Comparison of ENCODE assay signal across 23 cellular contexts in genomic region chr14:44353805-44354204, GRCh38.
"Had no signal": no experiment of that assay in that cellular context is flagged by ENCODE, and none has a peak within 500 bp of the region (broad histone marks: within the 10 kb centered on the region; RNA-seq: fewer than 3 reads in every experiment).

No MANE protein-coding gene starts in this region.

- H3K4me3 ChIP-seq: colonic mucosa, esophagus squamous epithelium, gastroesophageal sphincter, heart left ventricle, hepatocyte, left lung, lower lobe of right lung, mucosa of descending colon had no signal

- H3K27ac ChIP-seq: colonic mucosa, epithelial cell of prostate, esophagus squamous epithelium, foreskin keratinocyte, gastroesophageal sphincter, heart left ventricle, hepatocyte, left lung, lower lobe of right lung had no signal

- H3K4me1 ChIP-seq: colonic mucosa, esophagus squamous epithelium, foreskin keratinocyte, gastroesophageal sphincter, heart left ventricle, left lung, lower lobe of right lung had no signal

- ATAC-seq: effector memory CD8-positive, alpha-beta T cell; esophagus mucosa; foreskin keratinocyte; gastroesophageal sphincter; heart left ventricle; left cardiac atrium; left lung; left ventricle myocardium superior; lower lobe of right lung; mucosa of descending colon; naive thymus-derived CD8-positive, alpha-beta T cell had no signal

- H3K79me2 ChIP-seq: hepatocyte had no signal

- H2AFZ ChIP-seq: hepatocyte had no signal

- H3K4me2 ChIP-seq: hepatocyte had no signal

- H3K27me3 ChIP-seq: colonic mucosa, esophagus squamous epithelium, foreskin keratinocyte, gastroesophageal sphincter, heart left ventricle, hepatocyte, left lung had no signal

- H3K9me3 ChIP-seq: colonic mucosa, gastroesophageal sphincter, lower lobe of right lung, mucosa of descending colon had no signal

- DNase-seq: colonic mucosa; cortex of kidney; effector CD8-positive, alpha-beta T cell; effector memory CD8-positive, alpha-beta T cell; endodermal cell; erythroblast; esophagus squamous epithelium; foreskin keratinocyte; heart left ventricle; hypothalamus; immature natural killer cell; left cardiac atrium; left lung; left ventricle myocardium superior; lower lobe of right lung; mesenchymal stem cell; mucosa of descending colon; naive B cell; naive thymus-derived CD8-positive, alpha-beta T cell had no signal

- H3K36me3 ChIP-seq: colonic mucosa, esophagus squamous epithelium, gastroesophageal sphincter, heart left ventricle, left lung, lower lobe of right lung had no signal
